32 cellular contexts compared by ENCODE assay signal in the genomic region with DNA sequence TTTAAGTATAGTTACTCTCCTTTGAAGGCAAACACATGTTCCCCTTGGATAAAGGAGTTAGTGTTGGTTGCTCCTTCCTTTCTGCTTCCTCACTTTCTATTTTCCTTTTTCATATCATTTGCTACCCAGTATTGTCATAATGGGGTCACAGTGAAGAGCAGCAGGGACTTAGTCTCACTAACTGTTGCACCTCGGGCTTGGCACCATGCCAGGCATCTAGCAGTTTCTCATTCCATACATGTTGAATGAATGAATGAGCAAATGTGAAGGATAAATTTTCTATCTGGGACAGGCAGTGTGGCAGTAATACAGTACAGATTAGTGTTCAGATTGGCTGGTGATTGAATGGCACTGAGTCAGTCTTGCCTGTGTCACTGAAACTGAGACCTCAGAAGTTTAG. TPM values are rescaled to one million over a fixed set of nuclear protein-coding genes. Genes with fewer than 3 reads are reported as not detected.
"Had no signal": no experiment of that assay in that cellular context is flagged by ENCODE, and none has a peak within 500 bp of the region (broad histone marks: within the 10 kb centered on the region; RNA-seq: fewer than 3 reads in every experiment).

No MANE protein-coding gene starts in this region.

- DNase-seq: activated CD4-positive, alpha-beta T cell treated with anti-CD3 and anti-CD28 coated beads for 4 hours; activated CD4-positive, alpha-beta T cell treated with anti-CD3 and anti-CD28 coated beads, Interleukin-2, amount 50 U/mL, for 48 hours; activated CD4-positive, CD25-positive, alpha-beta regulatory T cell; activated CD8-positive, alpha-beta memory T cell treated with anti-CD3 and anti-CD28 coated beads for 24 hours; activated effector memory CD4-positive, alpha-beta T cell treated with Interleukin-2 at 50 U/mL for 16 hours; activated naive CD4-positive, alpha-beta T cell treated with anti-CD3 and anti-CD28 coated beads for 36 hours; activated naive CD8-positive, alpha-beta T cell treated with anti-CD3 and anti-CD28 coated beads for 36 hours; adrenal gland; aorta; dorsolateral prefrontal cortex; effector memory CD8-positive, alpha-beta T cell; gastrocnemius medialis; glutamatergic neuron; left ventricle myocardium inferior; mesendoderm; mucosa of descending colon; small intestine; stimulated activated CD4-positive, alpha-beta T cell treated with anti-CD3 and anti-CD28 coated beads, Interleukin-15, amount 100 ng/mL, for 24 hours; stimulated activated CD4-positive, alpha-beta T cell treated with anti-CD3 and anti-CD28 coated beads, Interleukin-2, amount 100 ng/mL, for 24 hours; stimulated activated naive B cell treated with anti-CD40 and anti-IgM and Interleukin-4, amounts not matched to agents 10 μg/mL and 1 μg/mL and 100 μg/mL, for 72 hours; stomach; T-helper 2 cell; thyroid gland; upper lobe of left lung had no signal

- FAIRE-seq: islet of Langerhans, small intestine had no signal

- H3K9me3 ChIP-seq: adrenal gland, body of pancreas, gastrocnemius medialis, left ventricle myocardium inferior, mucosa of descending colon, stomach, thyroid gland, upper lobe of left lung, vagina had no signal

- H3K4me1 ChIP-seq: adrenal gland, body of pancreas, gastrocnemius medialis, left ventricle myocardium inferior, stomach, thyroid gland, upper lobe of left lung, vagina had no signal

- H3K4me3 ChIP-seq: adrenal gland, body of pancreas, coronary artery, dorsolateral prefrontal cortex, gastrocnemius medialis, left ventricle myocardium inferior, lung, mucosa of descending colon, stomach, thyroid gland, upper lobe of left lung, vagina had no signal

- ATAC-seq: body of pancreas; effector memory CD8-positive, alpha-beta T cell; gastrocnemius medialis; mucosa of descending colon; natural killer cell treated with Interleukin-12 subunit alpha and Interleukin-12 subunit beta and Interleukin-15 and Interleukin-18, amount 100 ng/mL, for 72 hours; sciatic nerve; stimulated activated naive B cell treated with anti-CD40 and anti-IgM and Interleukin-4, amounts not matched to agents 10 μg/mL and 1 μg/mL and 100 μg/mL, for 72 hours had no signal

- H3K27ac ChIP-seq: adrenal gland, body of pancreas, coronary artery, dorsolateral prefrontal cortex, gastrocnemius medialis, left ventricle myocardium inferior, stomach, thyroid gland, upper lobe of left lung, vagina had no signal

RNA-seq across cellular contexts. Expression of a gene that starts 55.6 kb away (rescaled TPM):
- total RNA-seq: activated naive CD4-positive, alpha-beta T cell treated with anti-CD3 and anti-CD28 coated beads for 36 hours; activated naive CD8-positive, alpha-beta T cell treated with anti-CD3 and anti-CD28 coated beads for 36 hours; adrenal gland; body of pancreas; cerebellum; dorsolateral prefrontal cortex; left ventricle myocardium inferior; lung; natural killer cell treated with Interleukin-12 subunit alpha and Interleukin-12 subunit beta and Interleukin-15 and Interleukin-18, amount 100 ng/mL, for 72 hours; sciatic nerve; thyroid gland had no signal
- polyA plus RNA-seq: adrenal gland, lung had no signal
